8 cellular contexts compared by ENCODE assay signal in the genomic region with DNA sequence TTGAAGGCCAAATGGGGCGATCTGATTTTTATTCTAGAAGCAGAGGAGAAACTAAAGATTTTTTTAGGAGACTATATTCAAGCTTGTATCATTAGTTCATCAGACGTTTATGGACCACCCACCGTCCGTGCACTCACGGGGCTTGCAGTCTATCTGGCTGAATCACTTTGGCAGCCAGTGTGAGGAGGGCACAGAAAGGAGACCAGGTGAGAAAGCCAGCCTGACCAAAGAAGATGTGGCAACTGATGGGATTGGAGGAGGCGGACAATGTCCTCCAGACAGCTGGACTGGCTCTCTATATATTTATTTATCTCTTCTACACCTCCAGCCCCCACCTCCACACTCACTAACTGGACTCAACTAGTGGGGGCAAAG. TPM values are rescaled to one million over a fixed set of nuclear protein-coding genes. Genes with fewer than 3 reads are reported as not detected.
A peak's percentile ranks its signal among the peaks of the same experiment; 100 is the strongest.
DNase-seq lines count a peak whose midpoint lies in the region; ATAC-seq, FAIRE-seq and TF ChIP-seq lines count a peak whose summit lies in the region.

No MANE protein-coding gene starts in this region.

- no peaks in the 10 kb centered on the region for H3K27me3 ChIP-seq in cardiac muscle cell
- no peaks in the 10 kb centered on the region for H3K27me3 ChIP-seq in astrocyte (ENCODE audit: insufficient read depth, low read length)
- no peaks in the 10 kb centered on the region for H3K27me3 ChIP-seq in lung (ENCODE audit: control insufficient read depth, insufficient read depth)

- peaks cover 13% of the 10 kb centered on the region for H3K36me3 ChIP-seq in cardiac muscle cell
- peaks cover 14% of the 10 kb centered on the region for H3K36me3 ChIP-seq in astrocyte (ENCODE audit: insufficient read depth, low read length)
- H3K36me3 ChIP-seq in lung (ENCODE audit: control insufficient read depth in 2 of 2, insufficient read depth in 2 of 2, low read length in 2 of 2), result peaks cover 6 to 17% of the 10 kb centered on the region in 2 donors
- H3K36me3 ChIP-seq in urinary bladder (ENCODE audit: insufficient read depth), result peaks cover 2% of the 10 kb centered on the region

- peak overlapping the region; percentile 92 for H3K27ac ChIP-seq in cardiac muscle cell
- H3K27ac ChIP-seq in astrocyte (ENCODE audit: low read depth, low read length), result peak overlapping the region; percentile 79
- H3K27ac ChIP-seq in lung (ENCODE audit: low read depth in 1 of 2, low read length in 1 of 2), result peak overlapping the region; percentile 93 to 98
- no peak overlapping the region for H3K27ac ChIP-seq in urinary bladder (ENCODE audit: low read depth)

- peak overlapping the region; percentile 86 for H3K9ac ChIP-seq in astrocyte (ENCODE audit: low read length)

- no peaks in the 10 kb centered on the region for H3K27me3 Mint-ChIP-seq in astrocyte (ENCODE audit: low read depth, unreplicated experiment)

- no peaks in the 10 kb centered on the region for H3K9me3 Mint-ChIP-seq in astrocyte (ENCODE audit: unreplicated experiment)

- H2AFZ ChIP-seq in astrocyte (ENCODE audit: low read depth, low read length), result peak overlapping the region; percentile 61

- H3K4me3 ChIP-seq in cardiac muscle cell (peak overlapping the region; percentile 67), astrocyte (ENCODE audit: insufficient read depth, low read depth, low read length) (peak overlapping the region; percentile 69), lung (no peak overlapping the region), urinary bladder (ENCODE audit: low read depth, low read length) (peak overlapping the region; percentile 87)

- H4K20me1 ChIP-seq in astrocyte (ENCODE audit: insufficient read depth, low read length), result peaks cover 31% of the 10 kb centered on the region

- DNase-seq in cardiac muscle cell (ENCODE audit: low read depth in 1 of 2, low spot score in 1 of 2) (no peak), cardiac septum (ENCODE audit: low spot score) (no peak), astrocyte (ENCODE audit: low read depth) (no peak), lung (ENCODE audit: low spot score) (no peak), UCSD-AML1 (lab: John Stamatoyannopoulos, UW; ENCODE audit: unreplicated experiment) (no peak)

- peaks cover 18% of the 10 kb centered on the region for H3K36me3 Mint-ChIP-seq in astrocyte (ENCODE audit: low read depth, unreplicated experiment)

- no peaks in the 10 kb centered on the region for H3K9me3 ChIP-seq in cardiac muscle cell (ENCODE audit: low read depth)
- H3K9me3 ChIP-seq in astrocyte (ENCODE audit: insufficient read depth, low read depth, low read length), result no peaks in the 10 kb centered on the region
- H3K9me3 ChIP-seq in lung (ENCODE audit: control insufficient read depth in 2 of 2, insufficient read depth in 1 of 2, low read length in 1 of 2), result no peaks in the 10 kb centered on the region

- H3K4me1 Mint-ChIP-seq in astrocyte (ENCODE audit: low read depth, unreplicated experiment), result peaks cover 19% of the 10 kb centered on the region

- H3K4me3 Mint-ChIP-seq in astrocyte (ENCODE audit: unreplicated experiment), result peak overlapping the region; percentile 90

- no peak for ATAC-seq in lung (ENCODE audit: insufficient read depth, low FRiP score)
- ATAC-seq in GM19324 (IDR thresholded peaks at IDR 0.05; ENCODE audit: low FRiP score, unreplicated experiment), result no peak
- ATAC-seq in GM21529 (IDR thresholded peaks at IDR 0.05; ENCODE audit: unreplicated experiment), result no peak

- peaks cover 55% of the 10 kb centered on the region for H3K79me2 ChIP-seq in astrocyte (ENCODE audit: insufficient read depth, low read length)

- WGBS in lung, 2 donors, result 17 to 18% methylated on average over 6 of the region's 6 CpGs
- 17% methylated on average over 6 of the region's 6 CpGs for WGBS in urinary bladder

- H3K4me2 ChIP-seq in astrocyte (ENCODE audit: low read length), result peak overlapping the region; percentile 89

- TF ChIP-seq CTCF in cardiac muscle cell (IDR thresholded peaks at IDR 0.05; ENCODE audit: low read depth, low read length), result no peak
- no peak for TF ChIP-seq CTCF in astrocyte (IDR thresholded peaks at IDR 0.05; ENCODE audit: insufficient read depth, low read depth, low read length)
- TF ChIP-seq CTCF in lung (IDR thresholded peaks at IDR 0.05; ENCODE audit: control extremely low read depth, extremely low read depth), result no peak

- intact Hi-C loops in cardiac septum (cut with DNase I), result loop anchor here (1.0 to 5.0 kb wide), 2 partner anchors 21 to 84 kb away; a partner anchor contains a TSS

- H3K4me1 ChIP-seq in cardiac muscle cell (ENCODE audit: low read depth) (peaks cover 22% of the 10 kb centered on the region), astrocyte (ENCODE audit: insufficient read depth, low read length) (peaks cover 40% of the 10 kb centered on the region), lung (ENCODE audit: control insufficient read depth in 2 of 2, insufficient read depth in 2 of 2, low read length in 2 of 2) (peaks cover 12 to 13% of the 10 kb centered on the region in 2 donors), urinary bladder (ENCODE audit: insufficient read depth) (no peaks in the 10 kb centered on the region)

- peak overlapping the region; percentile 86 for H3K27ac Mint-ChIP-seq in astrocyte (ENCODE audit: unreplicated experiment)

- FAIRE-seq in astrocyte (lab: Jason Lieb, UNC), result no peak

RNA-seq across cellular contexts. Expression of a gene that starts 0.8 kb away (rescaled TPM):
- total RNA-seq in cardiac muscle cell, result 18.5 and 24.1 TPM in 2 replicates
- 38.6 and 50.0 TPM in 2 replicates for polyA plus RNA-seq in cardiac muscle cell
- 37.8 TPM for total RNA-seq in cardiac septum
- 124 and 131 TPM in 2 replicates for total RNA-seq in astrocyte
- 100 to 1,000 TPM in 1 of 2 donors, 10 to 100 TPM in 1; 41.2 to 126 TPM for total RNA-seq in lung
- 100 to 1,000 TPM in 1 of 2 donors, 10 to 100 TPM in 1; 79.1 to 174 TPM for polyA plus RNA-seq in lung
- 28.1 TPM for total RNA-seq in urinary bladder
- 108 TPM for polyA plus RNA-seq in urinary bladder

RNA-seq across cellular contexts. Expression of a gene that starts 9.9 kb away (rescaled TPM):
- total RNA-seq in cardiac muscle cell (14.4 and 134 TPM in 2 replicates), cardiac septum (0.78 TPM), astrocyte (7.0 and 14.5 TPM in 2 replicates), lung (1 to 10 TPM; 4.8 to 6.1 TPM), urinary bladder (12.3 TPM)
- polyA plus RNA-seq in cardiac muscle cell (18.7 and 163 TPM in 2 replicates), lung (1 to 10 TPM; 3.6 to 5.6 TPM), urinary bladder (1.7 TPM)

RNA-seq across cellular contexts. Expression of a gene that starts 21.0 kb away (rescaled TPM):
- total RNA-seq in cardiac muscle cell, result 25.5 and 31.3 TPM in 2 replicates
- polyA plus RNA-seq in cardiac muscle cell, result 33.3 and 38.8 TPM in 2 replicates
- 17.9 TPM for total RNA-seq in cardiac septum
- total RNA-seq in astrocyte, result 54.5 and 57.1 TPM in 2 replicates
- 10 to 100 TPM; 35.5 to 44.4 TPM for total RNA-seq in lung
- 10 to 100 TPM; 35.9 to 45.1 TPM for polyA plus RNA-seq in lung
- total RNA-seq in urinary bladder, result 33.6 TPM
- polyA plus RNA-seq in urinary bladder, result 31.5 TPM

RNA-seq across cellular contexts. Expression of a gene that starts 21.1 kb away (rescaled TPM):
- total RNA-seq in cardiac muscle cell (16.5 and 28.2 TPM in 2 replicates), cardiac septum (35.7 TPM), astrocyte (28.5 and 30.0 TPM in 2 replicates), lung (10 to 100 TPM; 48.5 to 71.5 TPM), urinary bladder (42.3 TPM)
- polyA plus RNA-seq in cardiac muscle cell (10.3 and 11.5 TPM in 2 replicates), lung (10 to 100 TPM; 15.2 to 31.8 TPM), urinary bladder (14.9 TPM)

RNA-seq across cellular contexts. Expression of a gene that starts 31.0 kb away (rescaled TPM):
- total RNA-seq in cardiac muscle cell (not detected in 2 replicates), cardiac septum (1.6 TPM), astrocyte (not detected in 2 replicates), lung (under 1 TPM; 0.63 to 0.67 TPM), urinary bladder (not detected)
- polyA plus RNA-seq in cardiac muscle cell (0.10 TPM in 1 of 2 replicates, not detected in the other), lung (under 1 TPM; 0.12 to 0.23 TPM), urinary bladder (0.33 TPM)
